Comparison of ENCODE assay signal across 2 cellular contexts in genomic region chr1:28691627-28692026, GRCh38. TPM values are rescaled to one million over a fixed set of nuclear protein-coding genes. Genes with fewer than 3 reads are reported as not detected.
"Had no signal": no experiment of that assay in that cellular context is flagged by ENCODE, and none has a peak within 500 bp of the region (broad histone marks: within the 10 kb centered on the region; RNA-seq: fewer than 3 reads in every experiment).

No MANE protein-coding gene starts in this region.

RNA-seq across cellular contexts. Expression of gene RNU11, which starts 43.2 kb away (rescaled TPM):
- total RNA-seq: G401 had no signal
- polyA plus RNA-seq: GM12878 had no signal
